ENCODE assay signal across 8 cellular contexts in the genomic region with DNA sequence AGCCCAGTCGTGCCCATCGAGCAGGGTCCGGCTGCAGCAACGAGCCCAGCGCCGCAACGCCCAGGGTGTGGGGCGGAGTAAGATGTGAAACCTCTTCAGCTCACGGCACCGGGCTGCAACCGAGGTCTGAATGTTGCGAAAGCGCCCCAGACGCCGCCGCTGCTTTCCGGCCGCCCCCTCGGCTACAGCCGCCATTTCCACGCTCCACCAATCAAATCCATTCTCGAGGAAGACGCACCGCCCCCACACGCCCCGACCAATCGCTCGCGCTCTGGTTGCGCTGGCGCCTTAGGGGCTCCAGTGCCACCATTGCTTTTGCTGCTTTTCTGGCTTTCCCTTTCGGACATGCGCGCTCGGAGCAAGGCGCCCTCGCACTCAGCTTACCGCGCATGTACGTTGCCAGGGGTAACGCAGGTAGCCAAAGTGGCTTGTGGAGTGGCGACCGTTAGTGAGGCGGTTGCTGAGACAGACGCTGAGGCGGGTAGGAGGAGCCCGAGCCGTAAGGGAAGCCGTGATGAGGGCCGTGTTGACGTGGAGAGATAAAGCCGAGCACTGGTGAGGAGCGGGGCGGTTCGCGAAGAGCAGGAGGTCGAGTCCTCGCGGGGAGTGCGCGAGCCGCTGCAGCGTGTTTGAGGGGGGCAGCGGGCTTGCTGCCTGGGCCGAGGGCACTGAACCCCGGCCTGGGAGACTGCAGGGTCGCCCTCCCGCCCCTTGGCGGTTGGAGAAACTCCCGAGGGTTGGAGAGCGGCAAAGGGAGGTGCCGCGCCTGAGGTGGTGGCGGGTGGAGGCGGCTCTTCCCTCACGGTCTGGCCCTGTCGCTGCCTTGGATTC. TPM values are rescaled to one million over a fixed set of nuclear protein-coding genes. Genes with fewer than 3 reads are reported as not detected.
DNase-seq lines count a peak whose midpoint lies in the region; ATAC-seq and TF ChIP-seq lines count a peak whose summit lies in the region.

A gene with protein sequence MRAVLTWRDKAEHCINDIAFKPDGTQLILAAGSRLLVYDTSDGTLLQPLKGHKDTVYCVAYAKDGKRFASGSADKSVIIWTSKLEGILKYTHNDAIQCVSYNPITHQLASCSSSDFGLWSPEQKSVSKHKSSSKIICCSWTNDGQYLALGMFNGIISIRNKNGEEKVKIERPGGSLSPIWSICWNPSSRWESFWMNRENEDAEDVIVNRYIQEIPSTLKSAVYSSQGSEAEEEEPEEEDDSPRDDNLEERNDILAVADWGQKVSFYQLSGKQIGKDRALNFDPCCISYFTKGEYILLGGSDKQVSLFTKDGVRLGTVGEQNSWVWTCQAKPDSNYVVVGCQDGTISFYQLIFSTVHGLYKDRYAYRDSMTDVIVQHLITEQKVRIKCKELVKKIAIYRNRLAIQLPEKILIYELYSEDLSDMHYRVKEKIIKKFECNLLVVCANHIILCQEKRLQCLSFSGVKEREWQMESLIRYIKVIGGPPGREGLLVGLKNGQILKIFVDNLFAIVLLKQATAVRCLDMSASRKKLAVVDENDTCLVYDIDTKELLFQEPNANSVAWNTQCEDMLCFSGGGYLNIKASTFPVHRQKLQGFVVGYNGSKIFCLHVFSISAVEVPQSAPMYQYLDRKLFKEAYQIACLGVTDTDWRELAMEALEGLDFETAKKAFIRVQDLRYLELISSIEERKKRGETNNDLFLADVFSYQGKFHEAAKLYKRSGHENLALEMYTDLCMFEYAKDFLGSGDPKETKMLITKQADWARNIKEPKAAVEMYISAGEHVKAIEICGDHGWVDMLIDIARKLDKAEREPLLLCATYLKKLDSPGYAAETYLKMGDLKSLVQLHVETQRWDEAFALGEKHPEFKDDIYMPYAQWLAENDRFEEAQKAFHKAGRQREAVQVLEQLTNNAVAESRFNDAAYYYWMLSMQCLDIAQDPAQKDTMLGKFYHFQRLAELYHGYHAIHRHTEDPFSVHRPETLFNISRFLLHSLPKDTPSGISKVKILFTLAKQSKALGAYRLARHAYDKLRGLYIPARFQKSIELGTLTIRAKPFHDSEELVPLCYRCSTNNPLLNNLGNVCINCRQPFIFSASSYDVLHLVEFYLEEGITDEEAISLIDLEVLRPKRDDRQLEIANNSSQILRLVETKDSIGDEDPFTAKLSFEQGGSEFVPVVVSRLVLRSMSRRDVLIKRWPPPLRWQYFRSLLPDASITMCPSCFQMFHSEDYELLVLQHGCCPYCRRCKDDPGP (plus strand): TSS at position 408 of the 831 bp plus-strand sequence. CDS start 107 bp downstream, at position 515.
A gene (minus strand): TSS at position 132 of the 831 bp plus-strand sequence. CDS start 115 bp downstream, at position 17.

- H3K27me3 ChIP-seq in lung (ENCODE audit: control insufficient read depth, insufficient read depth): no peaks in the 10 kb centered on the region

- peak; percentile 96 for DNase-seq in COLO668 (lab: John Stamatoyannopoulos, UW; ENCODE audit: unreplicated experiment)
- DNase-seq in GM20000 (ENCODE audit: low spot score): peak; percentile 94
- DNase-seq in HT-29 (ENCODE audit: low spot score): peak; percentile 100
- peak; percentile 100 for DNase-seq in NOMO-1 (lab: John Stamatoyannopoulos, UW; ENCODE audit: unreplicated experiment in 2 of 2)
- DNase-seq in effector CD8-positive, alpha-beta T cell (lab: John Stamatoyannopoulos, UW): peak; percentile 98
- peak; percentile 98 for DNase-seq in lung (ENCODE audit: low spot score)
- peak; percentile 95 to 98 (median 97) for DNase-seq in stimulated activated CD4-positive, alpha-beta T cell treated with anti-CD3 and anti-CD28 coated beads, TNF-alpha, amount 100 ng/mL, for 4 hours (ENCODE audit: low read depth in 3 of 3)

- peak within 1 kb of the TSS; percentile 89 to 95 for H3K27ac ChIP-seq in lung (ENCODE audit: low read depth in 1 of 2, low read length in 1 of 2)

- POLR2A ChIA-PET in activated CD8-positive, alpha-beta memory T cell treated with anti-CD3 and anti-CD28 coated beads for 36 hours (lab: Charles Lee): interaction anchor here (0.6 to 2.8 kb wide), 4 partner anchors 12 to 132 kb away, joined by 3 to 19 read pairs (median 7); a partner anchor contains a TSS

- CTCF ChIA-PET in activated CD8-positive, alpha-beta memory T cell treated with anti-CD3 and anti-CD28 coated beads for 36 hours (lab: Charles Lee): interaction anchor here (0.5 to 1.1 kb wide), 4 partner anchors 18 to 386 kb away, joined by 3 read pairs; a partner anchor contains a TSS

- WGBS in lung, 2 donors: 0 to 1% methylated on average over 75 to 77 of the region's 77 CpGs

- no peaks in the 10 kb centered on the region for H3K9me3 ChIP-seq in lung (ENCODE audit: control insufficient read depth in 2 of 2, insufficient read depth in 1 of 2, low read length in 1 of 2)

- TF ChIP-seq CTCF in GM20000 (IDR thresholded peaks at IDR 0.05; ENCODE audit: extremely low read depth, missing control alignments): no peak
- no peak for TF ChIP-seq CTCF in lung (IDR thresholded peaks at IDR 0.05; ENCODE audit: control extremely low read depth, extremely low read depth)

- peak; percentile 96 for ATAC-seq in lung (ENCODE audit: insufficient read depth, low FRiP score)

- H3K36me3 ChIP-seq in lung (ENCODE audit: control insufficient read depth in 2 of 2, insufficient read depth in 2 of 2, low read length in 2 of 2): peaks cover 0 to 11% of the 10 kb centered on the region in 2 donors

- peaks cover 5 to 11% of the 10 kb centered on the region in 2 donors for H3K4me1 ChIP-seq in lung (ENCODE audit: control insufficient read depth in 2 of 2, insufficient read depth in 2 of 2, low read length in 2 of 2)

- H3K4me3 ChIP-seq in lung: peak within 1 kb of the TSS; percentile 90

RNA-seq across cellular contexts. Expression of the first gene that starts in this region (rescaled TPM):
- total RNA-seq in HT-29 (2014; rRNA removed; shearing (Covaris generic)): 19.7 and 24.0 TPM in 2 replicates
- total RNA-seq in activated CD8-positive, alpha-beta memory T cell treated with anti-CD3 and anti-CD28 coated beads for 36 hours: 10 to 100 TPM; 16.5 to 19.2 TPM
- total RNA-seq in lung: 10 to 100 TPM; 49.1 to 65.7 TPM
- polyA plus RNA-seq in lung: 10 to 100 TPM; 11.0 to 14.3 TPM

RNA-seq across cellular contexts. Expression of the second gene that starts in this region (rescaled TPM):
- total RNA-seq in HT-29 (2014; rRNA removed; shearing (Covaris generic)): 19.9 and 21.1 TPM in 2 replicates
- 10 to 100 TPM; 46.1 to 48.2 TPM for total RNA-seq in activated CD8-positive, alpha-beta memory T cell treated with anti-CD3 and anti-CD28 coated beads for 36 hours
- 10 to 100 TPM; 43.5 to 49.8 TPM for total RNA-seq in lung
- 10 to 100 TPM; 16.7 to 29.0 TPM for polyA plus RNA-seq in lung

Comparison
In these comparisons a context has a peak if more than half of its experiments do, and no peak if none do; other contexts are left out.
1. Peak in every context shown above with its lines: DNase-seq, ATAC-seq, H3K4me3 ChIP-seq and H3K27ac ChIP-seq.